1 cellular context compared by ENCODE assay signal in genomic region chr13:27131202-27131623, GRCh38.
TF ChIP-seq lines count a peak whose summit lies in the region.

No MANE protein-coding gene starts in this region.

TF ChIP-seq in HepG2, 621 proteins besides CTCF, POLR2A, EP300 and RAD21:
- TF ChIP-seq, protein P1, sequence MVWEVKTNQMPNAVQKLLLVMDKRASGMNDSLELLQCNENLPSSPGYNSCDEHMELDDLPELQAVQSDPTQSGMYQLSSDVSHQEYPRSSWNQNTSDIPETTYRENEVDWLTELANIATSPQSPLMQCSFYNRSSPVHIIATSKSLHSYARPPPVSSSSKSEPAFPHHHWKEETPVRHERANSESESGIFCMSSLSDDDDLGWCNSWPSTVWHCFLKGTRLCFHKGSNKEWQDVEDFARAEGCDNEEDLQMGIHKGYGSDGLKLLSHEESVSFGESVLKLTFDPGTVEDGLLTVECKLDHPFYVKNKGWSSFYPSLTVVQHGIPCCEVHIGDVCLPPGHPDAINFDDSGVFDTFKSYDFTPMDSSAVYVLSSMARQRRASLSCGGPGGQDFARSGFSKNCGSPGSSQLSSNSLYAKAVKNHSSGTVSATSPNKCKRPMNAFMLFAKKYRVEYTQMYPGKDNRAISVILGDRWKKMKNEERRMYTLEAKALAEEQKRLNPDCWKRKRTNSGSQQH (CRISPR knock-in tag; IDR thresholded peaks at IDR 0.05; ENCODE audit: low read depth) = no peak
- TF ChIP-seq FOSL2 (CRISPR knock-in tag; IDR thresholded peaks at IDR 0.05) (peak; percentile 31; the same call in 1 of the 2 replicates), ELF4 (CRISPR knock-in tag; IDR thresholded peaks at IDR 0.05; ENCODE audit: borderline replicate concordance) (no peak), TBX2 (CRISPR knock-in tag; IDR thresholded peaks at IDR 0.05; ENCODE audit: borderline replicate concordance) (no peak)
